In genomic region chr1:50968884-50969610, GRCh38 we compare ENCODE assay signal across 8 cellular contexts. TPM values are rescaled to one million over a fixed set of nuclear protein-coding genes. Genes with fewer than 3 reads are reported as not detected.
A peak's percentile ranks its signal among the peaks of the same experiment; 100 is the strongest.
DNase-seq lines count a peak whose midpoint lies in the region; ATAC-seq and TF ChIP-seq lines count a peak whose summit lies in the region.

No MANE protein-coding gene starts in this region.

- CTCF ChIA-PET in CD4-positive, alpha-beta memory T cell (lab: Charles Lee; ENCODE audit: partially characterized antibody): interaction anchor here (0.6 to 3.5 kb wide), 9 partner anchors 9 to 194 kb away, joined by 3 to 25 read pairs (median 4); partner anchors contain the start of gene FAF1
- CTCF ChIA-PET in mammary epithelial cell (lab: Charles Lee; ENCODE audit: low non-redundant PET): interaction anchor here (0.6 to 0.9 kb wide), 2 partner anchors 9 to 19 kb away, joined by 4 to 7 read pairs; partner anchors contain the start of gene FAF1

- ATAC-seq in GM19397 (IDR thresholded peaks at IDR 0.05; ENCODE audit: unreplicated experiment) (peak; percentile 19), HG03460 (IDR thresholded peaks at IDR 0.05; ENCODE audit: unreplicated experiment) (peak; percentile 23)

- no peaks in the 10 kb centered on the region for H3K36me3 ChIP-seq in CD4-positive, alpha-beta memory T cell (ENCODE audit: insufficient read depth, low read length)
- H3K36me3 ChIP-seq in mammary epithelial cell (ENCODE audit: insufficient read depth, low read length): no peaks in the 10 kb centered on the region

- peak overlapping the region; percentile 97 to 100 (median 98) for H3K4me3 Mint-ChIP-seq in CD4-positive, alpha-beta memory T cell

- H3K4me1 Mint-ChIP-seq in CD4-positive, alpha-beta memory T cell: peaks cover 9 to 30% (median 23%) of the 10 kb centered on the region in 4 donors

- no peak for TF ChIP-seq CTCF in mammary epithelial cell (conservative IDR thresholded peaks at IDR 0.05 in 1 of 2, IDR thresholded peaks at IDR 0.05 in 1 of 2; ENCODE audit: extremely low read depth in 1 of 2, insufficient read depth in 1 of 2, low read depth in 1 of 2, low read length in 2 of 2)

- peak overlapping the region; percentile 76 for H3K27ac ChIP-seq in CD4-positive, alpha-beta memory T cell (ENCODE audit: low read depth, low read length)
- peak overlapping the region; percentile 74 for H3K27ac ChIP-seq in mammary epithelial cell (ENCODE audit: insufficient read depth, low read depth, low read length)

- H3K79me2 ChIP-seq in mammary epithelial cell (ENCODE audit: insufficient read depth, low read length): peaks cover 37% of the 10 kb centered on the region

- in situ Hi-C loops in mammary epithelial cell (cut with MboI; ENCODE audit: low sequenced_read_pairs in 2 of 2): no loop called here

- H3K27ac Mint-ChIP-seq in CD4-positive, alpha-beta memory T cell: peak overlapping the region; percentile 90 to 97 (median 96)

- peaks cover 0 to 15% of the 10 kb centered on the region in 2 donors for H3K36me3 Mint-ChIP-seq in CD4-positive, alpha-beta memory T cell

- H3K9me3 ChIP-seq in CD4-positive, alpha-beta memory T cell (ENCODE audit: control insufficient read depth in 1 of 2, low read length in 2 of 2): no peaks in the 10 kb centered on the region
- H3K9me3 ChIP-seq in mammary epithelial cell (replicated peaks; ENCODE audit: insufficient read depth, low read length): no peaks in the 10 kb centered on the region

- POLR2A ChIA-PET in CD4-positive, alpha-beta memory T cell (lab: Charles Lee; ENCODE audit: partially characterized antibody): interaction anchor here (1.1 to 4.4 kb wide), 9 partner anchors 9 to 550 kb away, joined by 3 to 122 read pairs (median 4); partner anchors contain the start of genes EPS15, FAF1 and RNF11

- no TSS peak for BruUV-seq in mammary epithelial cell (replicated peaks; lab: Mats Ljungman, UMichigan)

- peak overlapping the region; percentile 81 for H3K9ac ChIP-seq in mammary epithelial cell (ENCODE audit: insufficient read depth, low read length)

- peak overlapping the region; percentile 99 for H2AFZ ChIP-seq in mammary epithelial cell (ENCODE audit: low read depth, low read length)

- peak overlapping the region; percentile 97 for H3K4me2 ChIP-seq in mammary epithelial cell (ENCODE audit: insufficient read depth, low read depth, low read length)

- 0% methylated on average over 26 of the region's 64 CpGs for WGBS in mammary epithelial cell (ENCODE audit: low coverage, missing lambda C conversion rate)

- H3K27me3 Mint-ChIP-seq in CD4-positive, alpha-beta memory T cell: no peaks in the 10 kb centered on the region

- intact Hi-C loops in CD4-positive, alpha-beta memory T cell (cut with micrococcal nuclease): loop anchor here (1.0 to 10.0 kb wide), 8 partner anchors 8 to 766 kb away; partner anchors contain the start of genes FAF1 and RNF11
- intact Hi-C loops in mammary epithelial cell (cut with micrococcal nuclease): loop anchor here (1.0 to 5.0 kb wide), 6 partner anchors 9 to 220 kb away; partner anchors contain the start of gene FAF1

- dilution Hi-C loops in mammary epithelial cell (cut with HindIII; ENCODE audit: low sequenced_read_pairs): no loop called here

- peaks cover 31% of the 10 kb centered on the region for H3K4me1 ChIP-seq in CD4-positive, alpha-beta memory T cell (ENCODE audit: insufficient read depth, low read length)
- H3K4me1 ChIP-seq in mammary epithelial cell (ENCODE audit: insufficient read depth, low read length): peaks cover 9% of the 10 kb centered on the region

- DNase-seq in CD4-positive, alpha-beta memory T cell: peak; percentile 41 to 74 (median 51)
- DNase-seq in T-helper 9 cell (peak; percentile 41), mammary epithelial cell (peak; percentile 54), iris pigment epithelial cell (ENCODE audit: low read depth) (peak; percentile 44), kidney glomerular epithelial cell (lab: John Stamatoyannopoulos, UW) (no peak)
- DNase-seq in stimulated activated CD4-positive, alpha-beta T cell treated with anti-CD3 and anti-CD28 coated beads, Interleukin-12 subunit alpha, Interleukin-12 subunit beta, amount 100 ng/mL, for 24 hours (ENCODE audit: low read depth in 2 of 2): peak; percentile 4 to 28

- no peaks in the 10 kb centered on the region for H4K20me1 ChIP-seq in mammary epithelial cell (ENCODE audit: insufficient read depth, low read length)

- H3K4me3 ChIP-seq in CD4-positive, alpha-beta memory T cell (ENCODE audit: low read length in 2 of 2): peak overlapping the region; percentile 91 to 100
- peak overlapping the region; percentile 89 to 92 (median 90) for H3K4me3 ChIP-seq in mammary epithelial cell (replicated peaks in 1 of 3; ENCODE audit: insufficient read depth in 1 of 3, low read depth in 2 of 3, low read length in 3 of 3)

- no peaks in the 10 kb centered on the region for H3K9me3 Mint-ChIP-seq in CD4-positive, alpha-beta memory T cell

- no peaks in the 10 kb centered on the region for H3K27me3 ChIP-seq in CD4-positive, alpha-beta memory T cell (ENCODE audit: insufficient read depth, low read length)
- H3K27me3 ChIP-seq in mammary epithelial cell (ENCODE audit: insufficient read depth, low read length): no peaks in the 10 kb centered on the region

RNA-seq across cellular contexts. Expression of gene CDKN2C, which starts 1.0 kb away (rescaled TPM):
- 1 to 10 TPM; 7.7 to 9.2 TPM for total RNA-seq in CD4-positive, alpha-beta memory T cell
- polyA plus RNA-seq in CD4-positive, alpha-beta memory T cell: 10 to 100 TPM; 12.9 to 14.8 TPM
- 1 to 10 TPM; 1.3 to 5.8 TPM for total RNA-seq in mammary epithelial cell
- 5.1 TPM for polyA plus RNA-seq in mammary epithelial cell
- 7.1 TPM for polyA minus RNA-seq in mammary epithelial cell

RNA-seq across cellular contexts. Expression of gene FAF1, which starts 9.0 kb away (rescaled TPM):
- total RNA-seq in CD4-positive, alpha-beta memory T cell: 10 to 100 TPM; 50.0 to 57.7 TPM
- 10 to 100 TPM; 36.0 to 60.2 TPM for polyA plus RNA-seq in CD4-positive, alpha-beta memory T cell
- 10 to 100 TPM; 56.3 to 72.8 TPM for total RNA-seq in mammary epithelial cell
- polyA plus RNA-seq in mammary epithelial cell: 20.0 TPM
- polyA minus RNA-seq in mammary epithelial cell: 29.9 TPM
